ENCODE assay signal across 24 cellular contexts in genomic region chr9:108928386-108928785, GRCh38.
"Had no signal": no experiment of that assay in that cellular context is flagged by ENCODE, and none has a peak within 500 bp of the region (broad histone marks: within the 10 kb centered on the region; RNA-seq: fewer than 3 reads in every experiment).

No MANE protein-coding gene starts in this region.

- H3K4me3 ChIP-seq: colonic mucosa, dorsolateral prefrontal cortex, esophagus squamous epithelium, gastrocnemius medialis, heart right ventricle, left lung, lower lobe of right lung, mucosa of descending colon had no signal

- H3K27ac Mint-ChIP-seq: dendritic cell treated with granulocyte-macrophage colony-stimulating factor and Interleukin-4, amounts not matched to agents 40 ng/mL and 50 ng/mL, for 4 days; mesothelial cell of epicardium had no signal

- H3K27me3 Mint-ChIP-seq: dendritic cell treated with granulocyte-macrophage colony-stimulating factor and Interleukin-4, amounts not matched to agents 40 ng/mL and 50 ng/mL, for 4 days; naive B cell had no signal

- H3K9me3 Mint-ChIP-seq: dendritic cell treated with granulocyte-macrophage colony-stimulating factor and Interleukin-4, amounts not matched to agents 40 ng/mL and 50 ng/mL, for 4 days; mesothelial cell of epicardium had no signal

- H3K4me3 Mint-ChIP-seq: dendritic cell treated with granulocyte-macrophage colony-stimulating factor and Interleukin-4, amounts not matched to agents 40 ng/mL and 50 ng/mL, for 4 days; mesothelial cell of epicardium; naive B cell had no signal

- H3K36me3 ChIP-seq: colonic mucosa had no signal

- H3K27me3 ChIP-seq: colonic mucosa, dorsolateral prefrontal cortex, esophagus squamous epithelium, gastrocnemius medialis, heart right ventricle, left lung had no signal

- DNase-seq: colonic mucosa; cortex of kidney; dorsolateral prefrontal cortex; effector CD4-positive, alpha-beta T cell; effector memory CD4-positive, alpha-beta T cell; erythroblast; esophagus squamous epithelium; foreskin fibroblast; foreskin melanocyte; gastrocnemius medialis; glutamatergic neuron; head of caudate nucleus; heart right ventricle; hippocampal formation; left cardiac atrium; left lung; left ventricle myocardium superior; lower lobe of right lung; mesenchymal stem cell; mucosa of descending colon; naive B cell had no signal

- ATAC-seq: esophagus mucosa, gastrocnemius medialis, heart right ventricle, left cardiac atrium, left lung, left ventricle myocardium superior, lower lobe of right lung, mucosa of descending colon had no signal

- H3K9me3 ChIP-seq: colonic mucosa, esophagus squamous epithelium, gastrocnemius medialis, heart right ventricle, left lung, lower lobe of right lung, mucosa of descending colon had no signal
